1 cellular context compared by ENCODE assay signal in the genomic region with DNA sequence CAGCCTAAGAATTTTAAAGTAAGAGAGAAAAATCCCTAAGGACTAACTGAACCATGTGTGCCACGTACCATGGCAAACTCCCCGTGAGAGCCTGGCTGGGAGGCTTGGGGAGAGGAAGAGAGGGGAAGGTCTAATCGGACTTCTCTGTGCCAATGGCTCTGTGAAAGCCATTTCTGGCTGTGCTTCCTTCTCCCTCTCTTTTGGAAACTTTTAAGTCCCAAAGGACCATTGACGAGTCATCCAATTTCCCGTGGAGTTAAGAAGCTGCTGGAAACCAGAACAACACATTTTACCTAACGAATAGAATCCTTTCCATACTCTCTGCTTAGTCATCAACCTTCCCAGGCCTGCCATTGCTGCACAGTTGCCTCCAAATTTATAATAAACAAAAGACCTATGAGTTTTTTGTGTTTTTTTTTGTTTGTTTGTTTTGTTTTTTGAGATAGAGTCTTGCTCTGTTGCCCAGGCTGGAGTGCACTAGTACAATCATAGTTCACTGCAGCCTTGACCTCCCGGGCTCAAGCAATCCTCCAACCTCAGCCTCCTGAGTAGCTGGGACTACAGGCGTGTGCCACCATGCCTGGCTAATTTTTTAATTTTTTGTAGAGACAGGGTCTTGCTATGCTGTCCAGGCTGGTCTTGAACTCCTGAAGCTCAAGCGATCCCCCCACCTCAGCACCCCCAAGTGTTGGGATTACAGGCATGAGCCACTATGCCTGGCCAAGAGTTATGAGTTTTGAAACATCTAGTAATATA.
TF ChIP-seq lines count a peak whose summit lies in the region.

No MANE protein-coding gene starts in this region.

TF ChIP-seq in K562, 482 proteins besides CTCF, POLR2A, EP300 and RAD21 (continued from another document):
- TF ChIP-seq NRF1 (conservative IDR thresholded peaks at IDR 0.05 in 1 of 2, IDR thresholded peaks at IDR 0.05 in 1 of 2) = no peak
TF ChIP-seq in K562: peak in this region for 1.
